ENCODE assay signal across 9 cellular contexts in genomic region chr18:5237723-5238370, GRCh38. TPM values are rescaled to one million over a fixed set of nuclear protein-coding genes. Genes with fewer than 3 reads are reported as not detected.
DNase-seq lines count a peak whose midpoint lies in the region; ATAC-seq and TF ChIP-seq lines count a peak whose summit lies in the region.
"Had no signal": no experiment of that assay in that cellular context is flagged by ENCODE, and none has a peak within 500 bp of the region (broad histone marks: within the 10 kb centered on the region; RNA-seq: fewer than 3 reads in every experiment).

No MANE protein-coding gene starts in this region.

- peak overlapping the region; percentile 95 for H3K4me3 ChIP-seq in AG09309 (ENCODE audit: control insufficient read depth, low read depth, low read length)

- peak; percentile 53 for DNase-seq in AG09309 (ENCODE audit: low read depth)
- DNase-seq in NCI-H2227 treated with DMSO at 0.1 percent for 48 hours (lab: John Stamatoyannopoulos, UW): peak; percentile 86
- peak; percentile 83 to 86 for DNase-seq in activated CD4-positive, alpha-beta T cell treated with anti-CD3 and anti-CD28 coated beads for 4 hours
- peak; percentile 83 to 92 for DNase-seq in left colon
- DNase-seq in stimulated activated CD4-positive, alpha-beta T cell treated with anti-CD3 and anti-CD28 coated beads, Interleukin-1b, Interleukin-23, amount 100 ng/mL, for 24 hours (ENCODE audit: low read depth in 4 of 4, low spot score in 1 of 4): peak; percentile 77 to 81 (median 79)

- intact Hi-C loops in left colon (cut with DNase I, micrococcal nuclease): loop anchor here in 1 of 2 donors (5.0 kb wide), 1 partner anchor 54 kb away; no protein-coding TSS in a partner anchor

- ATAC-seq in GM18861 (IDR thresholded peaks at IDR 0.05; ENCODE audit: unreplicated experiment) (peak; percentile 89), HG03097 (IDR thresholded peaks at IDR 0.05; ENCODE audit: low FRiP score, unreplicated experiment) (peak; percentile 96), left colon (peak; percentile 94)

- peak overlapping the region; percentile 98 for H3K27ac ChIP-seq in cingulate gyrus (ENCODE audit: low read depth, low read length)

- peak; percentile 44 for TF ChIP-seq CTCF in AG09309 (IDR thresholded peaks at IDR 0.05; ENCODE audit: control insufficient read depth, insufficient read depth, low read depth, low read length, missing control alignments)

RNA-seq across cellular contexts. Expression of gene AKAIN1, which starts 40.8 kb away (rescaled TPM):
- not detected for total RNA-seq in left colon
- total RNA-seq: T-helper 2 cell treated with Interferon-gamma antibody and Interleukin-4, amounts not matched to agents 100 ng/mL and 5 ng/mL, for 36 hours had no signal

RNA-seq across cellular contexts. Expression of gene ZBTB14, which starts 57.7 kb away (rescaled TPM):
- 1 to 10 TPM; 8.9 to 9.9 TPM for total RNA-seq in left colon

Comparison
In these comparisons a context has a peak if more than half of its experiments do, and no peak if none do; other contexts are left out.
1. Peak in every context shown above with its lines: DNase-seq, ATAC-seq, H3K4me3 ChIP-seq and H3K27ac ChIP-seq.